In the genomic region with DNA sequence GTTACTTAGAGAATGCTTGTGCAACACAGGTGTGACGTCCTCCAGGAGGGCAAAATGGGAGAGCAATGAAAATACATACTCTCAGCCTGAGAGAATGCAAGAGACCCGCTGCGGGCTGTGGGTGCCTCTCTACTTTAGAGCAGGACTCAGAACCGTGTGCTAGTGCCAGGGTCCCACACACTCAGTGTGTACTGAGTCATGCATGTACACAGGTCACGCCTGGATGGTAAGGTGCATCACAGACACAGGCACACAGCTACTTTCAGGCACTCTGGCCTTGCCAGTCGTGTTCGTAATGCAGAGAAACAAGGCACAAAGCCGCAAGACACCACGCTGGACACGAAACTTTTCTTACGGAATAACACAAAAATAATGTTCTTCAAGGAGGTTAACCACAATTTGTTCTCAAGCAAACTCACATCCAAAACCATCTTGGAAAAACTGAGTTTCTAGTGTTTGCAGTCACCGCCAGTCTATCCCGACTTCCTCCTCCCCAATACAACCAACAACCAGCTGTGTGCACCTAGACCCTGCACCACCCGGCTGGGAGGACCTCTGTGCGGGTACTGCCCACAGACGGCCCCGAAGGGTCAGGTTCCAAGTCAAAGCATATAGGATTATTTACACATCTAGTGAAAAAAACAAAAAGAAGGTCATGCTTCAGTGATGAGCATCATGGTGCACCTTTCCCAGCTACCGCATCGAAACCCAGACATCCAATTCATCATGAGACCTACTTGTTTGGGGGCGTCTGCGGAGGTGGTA, we compare ENCODE assay signal across 1 cellular context.
TF ChIP-seq lines count a peak whose summit lies in the region.

No MANE protein-coding gene starts in this region.

TF ChIP-seq in GM23338, 12 proteins besides CTCF, POLR2A, EP300 and RAD21 (continued from another document):
- TF ChIP-seq, protein P1, sequence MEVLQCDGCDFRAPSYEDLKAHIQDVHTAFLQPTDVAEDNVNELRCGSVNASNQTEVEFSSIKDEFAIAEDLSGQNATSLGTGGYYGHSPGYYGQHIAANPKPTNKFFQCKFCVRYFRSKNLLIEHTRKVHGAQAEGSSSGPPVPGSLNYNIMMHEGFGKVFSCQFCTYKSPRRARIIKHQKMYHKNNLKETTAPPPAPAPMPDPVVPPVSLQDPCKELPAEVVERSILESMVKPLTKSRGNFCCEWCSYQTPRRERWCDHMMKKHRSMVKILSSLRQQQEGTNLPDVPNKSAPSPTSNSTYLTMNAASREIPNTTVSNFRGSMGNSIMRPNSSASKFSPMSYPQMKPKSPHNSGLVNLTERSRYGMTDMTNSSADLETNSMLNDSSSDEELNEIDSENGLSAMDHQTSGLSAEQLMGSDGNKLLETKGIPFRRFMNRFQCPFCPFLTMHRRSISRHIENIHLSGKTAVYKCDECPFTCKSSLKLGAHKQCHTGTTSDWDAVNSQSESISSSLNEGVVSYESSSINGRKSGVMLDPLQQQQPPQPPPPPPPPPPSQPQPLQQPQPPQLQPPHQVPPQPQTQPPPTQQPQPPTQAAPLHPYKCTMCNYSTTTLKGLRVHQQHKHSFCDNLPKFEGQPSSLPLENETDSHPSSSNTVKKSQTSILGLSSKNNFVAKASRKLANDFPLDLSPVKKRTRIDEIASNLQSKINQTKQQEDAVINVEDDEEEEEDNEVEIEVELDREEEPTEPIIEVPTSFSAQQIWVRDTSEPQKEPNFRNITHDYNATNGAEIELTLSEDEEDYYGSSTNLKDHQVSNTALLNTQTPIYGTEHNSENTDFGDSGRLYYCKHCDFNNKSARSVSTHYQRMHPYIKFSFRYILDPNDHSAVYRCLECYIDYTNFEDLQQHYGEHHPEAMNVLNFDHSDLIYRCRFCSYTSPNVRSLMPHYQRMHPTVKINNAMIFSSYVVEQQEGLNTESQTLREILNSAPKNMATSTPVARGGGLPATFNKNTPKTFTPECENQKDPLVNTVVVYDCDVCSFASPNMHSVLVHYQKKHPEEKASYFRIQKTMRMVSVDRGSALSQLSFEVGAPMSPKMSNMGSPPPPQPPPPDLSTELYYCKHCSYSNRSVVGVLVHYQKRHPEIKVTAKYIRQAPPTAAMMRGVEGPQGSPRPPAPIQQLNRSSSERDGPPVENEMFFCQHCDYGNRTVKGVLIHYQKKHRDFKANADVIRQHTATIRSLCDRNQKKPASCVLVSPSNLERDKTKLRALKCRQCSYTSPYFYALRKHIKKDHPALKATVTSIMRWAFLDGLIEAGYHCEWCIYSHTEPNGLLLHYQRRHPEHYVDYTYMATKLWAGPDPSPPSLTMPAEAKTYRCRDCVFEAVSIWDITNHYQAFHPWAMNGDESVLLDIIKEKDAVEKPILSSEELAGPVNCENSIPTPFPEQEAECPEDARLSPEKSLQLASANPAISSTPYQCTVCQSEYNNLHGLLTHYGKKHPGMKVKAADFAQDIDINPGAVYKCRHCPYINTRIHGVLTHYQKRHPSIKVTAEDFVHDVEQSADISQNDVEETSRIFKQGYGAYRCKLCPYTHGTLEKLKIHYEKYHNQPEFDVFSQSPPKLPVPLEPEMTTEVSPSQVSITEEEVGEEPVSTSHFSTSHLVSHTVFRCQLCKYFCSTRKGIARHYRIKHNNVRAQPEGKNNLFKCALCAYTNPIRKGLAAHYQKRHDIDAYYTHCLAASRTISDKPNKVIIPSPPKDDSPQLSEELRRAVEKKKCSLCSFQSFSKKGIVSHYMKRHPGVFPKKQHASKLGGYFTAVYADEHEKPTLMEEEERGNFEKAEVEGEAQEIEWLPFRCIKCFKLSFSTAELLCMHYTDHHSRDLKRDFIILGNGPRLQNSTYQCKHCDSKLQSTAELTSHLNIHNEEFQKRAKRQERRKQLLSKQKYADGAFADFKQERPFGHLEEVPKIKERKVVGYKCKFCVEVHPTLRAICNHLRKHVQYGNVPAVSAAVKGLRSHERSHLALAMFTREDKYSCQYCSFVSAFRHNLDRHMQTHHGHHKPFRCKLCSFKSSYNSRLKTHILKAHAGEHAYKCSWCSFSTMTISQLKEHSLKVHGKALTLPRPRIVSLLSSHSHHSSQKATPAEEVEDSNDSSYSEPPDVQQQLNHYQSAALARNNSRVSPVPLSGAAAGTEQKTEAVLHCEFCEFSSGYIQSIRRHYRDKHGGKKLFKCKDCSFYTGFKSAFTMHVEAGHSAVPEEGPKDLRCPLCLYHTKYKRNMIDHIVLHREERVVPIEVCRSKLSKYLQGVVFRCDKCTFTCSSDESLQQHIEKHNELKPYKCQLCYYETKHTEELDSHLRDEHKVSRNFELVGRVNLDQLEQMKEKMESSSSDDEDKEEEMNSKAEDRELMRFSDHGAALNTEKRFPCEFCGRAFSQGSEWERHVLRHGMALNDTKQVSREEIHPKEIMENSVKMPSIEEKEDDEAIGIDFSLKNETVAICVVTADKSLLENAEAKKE (CRISPR knock-in tag; IDR thresholded peaks at IDR 0.05): no peak
- TF ChIP-seq POLR2AphosphoS5 (IDR thresholded peaks at IDR 0.05; ENCODE audit: low read depth): no peak
- TF ChIP-seq CREB1 (CRISPR knock-in tag; IDR thresholded peaks at IDR 0.05; ENCODE audit: low read depth): no peak
- no peak for TF ChIP-seq NANOG (IDR thresholded peaks at IDR 0.05; ENCODE audit: borderline replicate concordance)
- no peak for TF ChIP-seq STAT1 (IDR thresholded peaks at IDR 0.05; ENCODE audit: unreplicated experiment)
- no peak for TF ChIP-seq EZH2 (IDR thresholded peaks at IDR 0.05; ENCODE audit: low read depth, unreplicated experiment)
- TF ChIP-seq, protein P2, sequence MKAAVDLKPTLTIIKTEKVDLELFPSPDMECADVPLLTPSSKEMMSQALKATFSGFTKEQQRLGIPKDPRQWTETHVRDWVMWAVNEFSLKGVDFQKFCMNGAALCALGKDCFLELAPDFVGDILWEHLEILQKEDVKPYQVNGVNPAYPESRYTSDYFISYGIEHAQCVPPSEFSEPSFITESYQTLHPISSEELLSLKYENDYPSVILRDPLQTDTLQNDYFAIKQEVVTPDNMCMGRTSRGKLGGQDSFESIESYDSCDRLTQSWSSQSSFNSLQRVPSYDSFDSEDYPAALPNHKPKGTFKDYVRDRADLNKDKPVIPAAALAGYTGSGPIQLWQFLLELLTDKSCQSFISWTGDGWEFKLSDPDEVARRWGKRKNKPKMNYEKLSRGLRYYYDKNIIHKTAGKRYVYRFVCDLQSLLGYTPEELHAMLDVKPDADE (IDR thresholded peaks at IDR 0.05): no peak
- TF ChIP-seq, protein P3, sequence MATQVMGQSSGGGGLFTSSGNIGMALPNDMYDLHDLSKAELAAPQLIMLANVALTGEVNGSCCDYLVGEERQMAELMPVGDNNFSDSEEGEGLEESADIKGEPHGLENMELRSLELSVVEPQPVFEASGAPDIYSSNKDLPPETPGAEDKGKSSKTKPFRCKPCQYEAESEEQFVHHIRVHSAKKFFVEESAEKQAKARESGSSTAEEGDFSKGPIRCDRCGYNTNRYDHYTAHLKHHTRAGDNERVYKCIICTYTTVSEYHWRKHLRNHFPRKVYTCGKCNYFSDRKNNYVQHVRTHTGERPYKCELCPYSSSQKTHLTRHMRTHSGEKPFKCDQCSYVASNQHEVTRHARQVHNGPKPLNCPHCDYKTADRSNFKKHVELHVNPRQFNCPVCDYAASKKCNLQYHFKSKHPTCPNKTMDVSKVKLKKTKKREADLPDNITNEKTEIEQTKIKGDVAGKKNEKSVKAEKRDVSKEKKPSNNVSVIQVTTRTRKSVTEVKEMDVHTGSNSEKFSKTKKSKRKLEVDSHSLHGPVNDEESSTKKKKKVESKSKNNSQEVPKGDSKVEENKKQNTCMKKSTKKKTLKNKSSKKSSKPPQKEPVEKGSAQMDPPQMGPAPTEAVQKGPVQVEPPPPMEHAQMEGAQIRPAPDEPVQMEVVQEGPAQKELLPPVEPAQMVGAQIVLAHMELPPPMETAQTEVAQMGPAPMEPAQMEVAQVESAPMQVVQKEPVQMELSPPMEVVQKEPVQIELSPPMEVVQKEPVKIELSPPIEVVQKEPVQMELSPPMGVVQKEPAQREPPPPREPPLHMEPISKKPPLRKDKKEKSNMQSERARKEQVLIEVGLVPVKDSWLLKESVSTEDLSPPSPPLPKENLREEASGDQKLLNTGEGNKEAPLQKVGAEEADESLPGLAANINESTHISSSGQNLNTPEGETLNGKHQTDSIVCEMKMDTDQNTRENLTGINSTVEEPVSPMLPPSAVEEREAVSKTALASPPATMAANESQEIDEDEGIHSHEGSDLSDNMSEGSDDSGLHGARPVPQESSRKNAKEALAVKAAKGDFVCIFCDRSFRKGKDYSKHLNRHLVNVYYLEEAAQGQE (IDR thresholded peaks at IDR 0.05; ENCODE audit: unreplicated experiment): no peak
- TF ChIP-seq ZNF331 (CRISPR knock-in tag; IDR thresholded peaks at IDR 0.05; ENCODE audit: low read depth): no peak
- no peak for TF ChIP-seq JUNB (IDR thresholded peaks at IDR 0.05; ENCODE audit: unreplicated experiment)
